24 cellular contexts compared by ENCODE assay signal in the genomic region with DNA sequence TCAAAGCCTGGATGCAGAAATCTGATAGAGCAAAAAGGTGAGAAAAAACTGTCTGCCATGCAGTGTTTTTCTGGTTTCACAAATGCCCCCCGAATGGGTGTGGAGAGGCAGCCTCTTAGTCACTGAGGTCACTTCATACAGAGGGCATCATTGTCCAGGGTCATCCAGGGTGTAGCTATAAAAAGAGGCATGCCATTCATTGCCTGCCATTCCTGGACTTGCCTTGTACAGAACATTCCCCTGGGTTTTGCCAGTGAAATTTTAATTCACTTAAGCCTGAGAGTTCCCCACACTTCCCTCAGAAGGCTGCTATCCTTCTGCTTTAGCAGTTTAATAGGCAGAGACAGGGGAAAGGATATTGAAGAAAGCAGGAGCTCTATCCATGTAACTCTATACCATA.
DNase-seq lines count a peak whose midpoint lies in the region; ATAC-seq and TF ChIP-seq lines count a peak whose summit lies in the region.
"Had no signal": no experiment of that assay in that cellular context is flagged by ENCODE, and none has a peak within 500 bp of the region (broad histone marks: within the 10 kb centered on the region; RNA-seq: fewer than 3 reads in every experiment).

No MANE protein-coding gene starts in this region.

- TF ChIP-seq POLR2A in prostate gland (IDR thresholded peaks at IDR 0.05), result no peak

- no peak overlapping the region for H3K4me2 ChIP-seq in GM23338
- H3K4me2 ChIP-seq: BLaER1, KMS-11 had no signal

- no peak overlapping the region for H3K4me3 ChIP-seq in GM23338
- no peak overlapping the region for H3K4me3 ChIP-seq in prostate gland
- H3K4me3 ChIP-seq: ascending aorta, BLaER1, GM12878, left lung, mucosa of descending colon, skin epidermis had no signal

- H3K36me3 Mint-ChIP-seq in mesothelial cell of epicardium (peaks cover 6% of the 10 kb centered on the region), GM23338 (ENCODE audit: low read depth) (peaks cover 3% of the 10 kb centered on the region; the same call in 1 of the 3 replicates)
- H3K36me3 Mint-ChIP-seq: activated naive CD4-positive, alpha-beta T cell treated with anti-CD3 and anti-CD28 coated beads, Interleukin-2, amount 50 U/mL, for 24 hours had no signal

- DNase-seq in A172 (ENCODE audit: low spot score) (peak; percentile 1), RPMI7951 (ENCODE audit: low read depth) (peak; percentile 11), foreskin melanocyte (peak; percentile 21), mesothelial cell of epicardium (ENCODE audit: low spot score in 2 of 2, unreplicated experiment in 2 of 2) (no peak), occipital lobe (lab: John Stamatoyannopoulos, UW) (no peak), dedifferentiated amniotic fluid mesenchymal stem cell (ENCODE audit: extremely low spot score) (no peak), GM23338 (ENCODE audit: low spot score) (no peak), prostate gland (ENCODE audit: low spot score) (no peak)
- DNase-seq: activated CD4-positive, alpha-beta T cell treated with anti-CD3 and anti-CD28 coated beads, Interleukin-2, amount 50 U/mL, for 48 hours; activated CD4-positive, CD25-positive, alpha-beta regulatory T cell; activated CD8-positive, alpha-beta memory T cell treated with anti-CD3 and anti-CD28 coated beads, Interleukin-2, amount 50 U/mL, for 4 hours; COR-L47; H9; left lung; mucosa of descending colon; NCI-H69 had no signal

- H3K4me1 Mint-ChIP-seq in mesothelial cell of epicardium (peaks cover 49% of the 10 kb centered on the region), GM23338 (peaks cover 9% of the 10 kb centered on the region)
- H3K4me1 Mint-ChIP-seq: activated naive CD4-positive, alpha-beta T cell treated with anti-CD3 and anti-CD28 coated beads, Interleukin-2, amount 50 U/mL, for 24 hours; activated T-helper 17 cell treated with anti-CD3 and anti-CD28 coated beads, Interleukin-2, amount 50 U/mL, for 72 hours; central memory CD8-positive, alpha-beta T cell had no signal

- no peaks in the 10 kb centered on the region for H3F3A ChIP-seq in GM23338 (replicated peaks; ENCODE audit: low read depth)

- H3K27ac Mint-ChIP-seq in mesothelial cell of epicardium, result peak overlapping the region; percentile 7
- H3K27ac Mint-ChIP-seq in GM23338, result no peak overlapping the region
- H3K27ac Mint-ChIP-seq: activated naive CD4-positive, alpha-beta T cell treated with anti-CD3 and anti-CD28 coated beads, Interleukin-2, amount 50 U/mL, for 24 hours; activated T-helper 17 cell treated with anti-CD3 and anti-CD28 coated beads, Interleukin-2, amount 50 U/mL, for 72 hours; H9 had no signal

- H3K27ac ChIP-seq in GM23338 (ENCODE audit: low read depth) (no peak overlapping the region), prostate gland (no peak overlapping the region)
- H3K27ac ChIP-seq: BLaER1, KMS-11, left lung, skin epidermis had no signal

- no peaks in the 10 kb centered on the region for H3K9me2 ChIP-seq in GM23338 (ENCODE audit: insufficient read depth)

- TF ChIP-seq CTCF in mesothelial cell of epicardium (IDR thresholded peaks at IDR 0.05; ENCODE audit: unreplicated experiment), result no peak
- no peak for TF ChIP-seq CTCF in GM23338 (conservative IDR thresholded peaks at IDR 0.05; ENCODE audit: low read depth in 2 of 2)
- TF ChIP-seq CTCF in prostate gland (IDR thresholded peaks at IDR 0.05), result no peak

- H3K36me3 ChIP-seq in GM23338 (ENCODE audit: insufficient read depth) (no peaks in the 10 kb centered on the region), prostate gland (no peaks in the 10 kb centered on the region)
- H3K36me3 ChIP-seq: ascending aorta, BLaER1, left lung had no signal

- H3K9me3 Mint-ChIP-seq in mesothelial cell of epicardium, result no peaks in the 10 kb centered on the region
- 0 out of 3 replicates have a peak, but pooled peaks cover 2% of the 10 kb centered on the region for H3K9me3 Mint-ChIP-seq in GM23338
- H3K9me3 Mint-ChIP-seq: activated naive CD4-positive, alpha-beta T cell treated with anti-CD3 and anti-CD28 coated beads, Interleukin-2, amount 50 U/mL, for 24 hours; activated T-helper 17 cell treated with anti-CD3 and anti-CD28 coated beads, Interleukin-2, amount 50 U/mL, for 72 hours had no signal

- H3K4me3 Mint-ChIP-seq in mesothelial cell of epicardium, result no peak overlapping the region
- no peak overlapping the region for H3K4me3 Mint-ChIP-seq in GM23338
- H3K4me3 Mint-ChIP-seq: activated naive CD4-positive, alpha-beta T cell treated with anti-CD3 and anti-CD28 coated beads, Interleukin-2, amount 50 U/mL, for 24 hours; activated T-helper 17 cell treated with anti-CD3 and anti-CD28 coated beads, Interleukin-2, amount 50 U/mL, for 72 hours; central memory CD8-positive, alpha-beta T cell; H9 had no signal

- 79% methylated on average over 1 of the region's 1 CpG for WGBS in prostate gland

- no peaks in the 10 kb centered on the region for H4K20me1 ChIP-seq in GM23338 (replicated peaks; ENCODE audit: insufficient read depth)
- H4K20me1 ChIP-seq: BLaER1 had no signal

- intact Hi-C loops in prostate gland (cut with DNase I), result no loop called here

- H3K79me2 ChIP-seq in GM23338 (replicated peaks; ENCODE audit: insufficient read depth), result no peaks in the 10 kb centered on the region

- H3K9me3 ChIP-seq in prostate gland, result no peaks in the 10 kb centered on the region
- H3K9me3 ChIP-seq: ascending aorta, BLaER1, left lung, mucosa of descending colon had no signal

- H3K27me3 Mint-ChIP-seq in mesothelial cell of epicardium (ENCODE audit: low read depth) (no peaks in the 10 kb centered on the region), GM23338 (ENCODE audit: insufficient read depth, low read depth, poor library complexity) (no peaks in the 10 kb centered on the region)
- H3K27me3 Mint-ChIP-seq: central memory CD8-positive, alpha-beta T cell had no signal

- no peaks in the 10 kb centered on the region for H3K4me1 ChIP-seq in GM23338 (ENCODE audit: insufficient read depth)
- no peaks in the 10 kb centered on the region for H3K4me1 ChIP-seq in prostate gland (replicated peaks)
- H3K4me1 ChIP-seq: left lung had no signal

- H3K27me3 ChIP-seq in GM23338 (ENCODE audit: insufficient read depth), result no peaks in the 10 kb centered on the region
- H3K27me3 ChIP-seq in prostate gland (replicated peaks; ENCODE audit: insufficient read depth), result no peaks in the 10 kb centered on the region
- H3K27me3 ChIP-seq: ascending aorta, BLaER1, left lung had no signal

- no peak for ATAC-seq in GM23338
- ATAC-seq: activated T-helper 17 cell treated with anti-CD3 and anti-CD28 coated beads, Interleukin-2, amount 50 U/mL, for 72 hours; GM12878; left lung; mucosa of descending colon had no signal

- no peak overlapping the region for H2AFZ ChIP-seq in GM23338

TF ChIP-seq in GM23338, 12 proteins besides CTCF, POLR2A, EP300 and RAD21:
- TF ChIP-seq, protein P1, sequence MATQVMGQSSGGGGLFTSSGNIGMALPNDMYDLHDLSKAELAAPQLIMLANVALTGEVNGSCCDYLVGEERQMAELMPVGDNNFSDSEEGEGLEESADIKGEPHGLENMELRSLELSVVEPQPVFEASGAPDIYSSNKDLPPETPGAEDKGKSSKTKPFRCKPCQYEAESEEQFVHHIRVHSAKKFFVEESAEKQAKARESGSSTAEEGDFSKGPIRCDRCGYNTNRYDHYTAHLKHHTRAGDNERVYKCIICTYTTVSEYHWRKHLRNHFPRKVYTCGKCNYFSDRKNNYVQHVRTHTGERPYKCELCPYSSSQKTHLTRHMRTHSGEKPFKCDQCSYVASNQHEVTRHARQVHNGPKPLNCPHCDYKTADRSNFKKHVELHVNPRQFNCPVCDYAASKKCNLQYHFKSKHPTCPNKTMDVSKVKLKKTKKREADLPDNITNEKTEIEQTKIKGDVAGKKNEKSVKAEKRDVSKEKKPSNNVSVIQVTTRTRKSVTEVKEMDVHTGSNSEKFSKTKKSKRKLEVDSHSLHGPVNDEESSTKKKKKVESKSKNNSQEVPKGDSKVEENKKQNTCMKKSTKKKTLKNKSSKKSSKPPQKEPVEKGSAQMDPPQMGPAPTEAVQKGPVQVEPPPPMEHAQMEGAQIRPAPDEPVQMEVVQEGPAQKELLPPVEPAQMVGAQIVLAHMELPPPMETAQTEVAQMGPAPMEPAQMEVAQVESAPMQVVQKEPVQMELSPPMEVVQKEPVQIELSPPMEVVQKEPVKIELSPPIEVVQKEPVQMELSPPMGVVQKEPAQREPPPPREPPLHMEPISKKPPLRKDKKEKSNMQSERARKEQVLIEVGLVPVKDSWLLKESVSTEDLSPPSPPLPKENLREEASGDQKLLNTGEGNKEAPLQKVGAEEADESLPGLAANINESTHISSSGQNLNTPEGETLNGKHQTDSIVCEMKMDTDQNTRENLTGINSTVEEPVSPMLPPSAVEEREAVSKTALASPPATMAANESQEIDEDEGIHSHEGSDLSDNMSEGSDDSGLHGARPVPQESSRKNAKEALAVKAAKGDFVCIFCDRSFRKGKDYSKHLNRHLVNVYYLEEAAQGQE (IDR thresholded peaks at IDR 0.05; ENCODE audit: unreplicated experiment), result no peak
- TF ChIP-seq, protein P2, sequence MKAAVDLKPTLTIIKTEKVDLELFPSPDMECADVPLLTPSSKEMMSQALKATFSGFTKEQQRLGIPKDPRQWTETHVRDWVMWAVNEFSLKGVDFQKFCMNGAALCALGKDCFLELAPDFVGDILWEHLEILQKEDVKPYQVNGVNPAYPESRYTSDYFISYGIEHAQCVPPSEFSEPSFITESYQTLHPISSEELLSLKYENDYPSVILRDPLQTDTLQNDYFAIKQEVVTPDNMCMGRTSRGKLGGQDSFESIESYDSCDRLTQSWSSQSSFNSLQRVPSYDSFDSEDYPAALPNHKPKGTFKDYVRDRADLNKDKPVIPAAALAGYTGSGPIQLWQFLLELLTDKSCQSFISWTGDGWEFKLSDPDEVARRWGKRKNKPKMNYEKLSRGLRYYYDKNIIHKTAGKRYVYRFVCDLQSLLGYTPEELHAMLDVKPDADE (IDR thresholded peaks at IDR 0.05), result no peak
- TF ChIP-seq NANOG (IDR thresholded peaks at IDR 0.05; ENCODE audit: borderline replicate concordance) (no peak), ZNF331 (CRISPR knock-in tag; IDR thresholded peaks at IDR 0.05; ENCODE audit: low read depth) (no peak), ZNF114 (CRISPR knock-in tag; IDR thresholded peaks at IDR 0.05) (no peak), STAT1 (IDR thresholded peaks at IDR 0.05; ENCODE audit: unreplicated experiment) (no peak), JUNB (IDR thresholded peaks at IDR 0.05; ENCODE audit: unreplicated experiment) (no peak), POLR2AphosphoS5 (IDR thresholded peaks at IDR 0.05; ENCODE audit: low read depth) (no peak), CREB1 (CRISPR knock-in tag; IDR thresholded peaks at IDR 0.05; ENCODE audit: low read depth) (no peak)

Comparison
In these comparisons a context has a peak if more than half of its experiments do, and no peak if none do; other contexts are left out.
1. DNase-seq: peak in A172 (single experiment), RPMI7951 (single experiment) and foreskin melanocyte (single experiment); none in mesothelial cell of epicardium (0 of 2), occipital lobe (single experiment), dedifferentiated amniotic fluid mesenchymal stem cell (single experiment), GM23338 (single experiment) and prostate gland (single experiment).